17 cellular contexts compared by ENCODE assay signal in genomic region chr5:95930141-95930540, GRCh38. TPM values are rescaled to one million over a fixed set of nuclear protein-coding genes. Genes with fewer than 3 reads are reported as not detected.
DNase-seq lines count a peak whose midpoint lies in the region; TF ChIP-seq lines count a peak whose summit lies in the region.
"Had no signal": no experiment of that assay in that cellular context is flagged by ENCODE, and none has a peak within 500 bp of the region (broad histone marks: within the 10 kb centered on the region; RNA-seq: fewer than 3 reads in every experiment).

No MANE protein-coding gene starts in this region.

- no peaks in the 10 kb centered on the region for H3K27me3 Mint-ChIP-seq in activated CD4-positive, alpha-beta T cell treated with anti-CD3 and anti-CD28 coated beads, Interleukin-2, amount 10 ng/mL, durations not matched to agents 24 days and 14 days

- H3K9me3 ChIP-seq in subcutaneous abdominal adipose tissue (ENCODE audit: control insufficient read depth in 5 of 5, low read length in 5 of 5): no peaks in the 10 kb centered on the region
- no peaks in the 10 kb centered on the region for H3K9me3 ChIP-seq in testis

- H3K27ac ChIP-seq in epithelial cell of prostate (peak overlapping the region; percentile 9), subcutaneous abdominal adipose tissue (ENCODE audit: low read depth, low read length) (peak overlapping the region; percentile 60), testis (no peak overlapping the region)
- H3K27ac ChIP-seq: PC-9 had no signal

- H3K4me1 Mint-ChIP-seq in activated CD4-positive, alpha-beta T cell treated with anti-CD3 and anti-CD28 coated beads, Interleukin-2, amount 10 ng/mL, durations not matched to agents 24 days and 14 days: peaks cover 53% of the 10 kb centered on the region

- H3K36me3 ChIP-seq in subcutaneous abdominal adipose tissue (ENCODE audit: control insufficient read depth in 5 of 5, insufficient read depth in 5 of 5, low read length in 5 of 5) (peaks cover 0 to 2% (median 0%) of the 10 kb centered on the region in 5 donors), testis (ENCODE audit: low read depth, missing control alignments) (no peaks in the 10 kb centered on the region)

- no peak overlapping the region for H3K4me3 ChIP-seq in subcutaneous abdominal adipose tissue (ENCODE audit: low read depth in 1 of 5, low read length in 5 of 5)
- H3K4me3 ChIP-seq in testis: no peak overlapping the region
- H3K4me3 ChIP-seq: PC-9 had no signal

- H3K27me3 ChIP-seq in subcutaneous abdominal adipose tissue (ENCODE audit: control insufficient read depth in 5 of 5, insufficient read depth in 4 of 5, low read length in 5 of 5) (no peaks in the 10 kb centered on the region), testis (no peaks in the 10 kb centered on the region)

- TF ChIP-seq CTCF in testis (IDR thresholded peaks at IDR 0.05): no peak

- H3K27ac Mint-ChIP-seq in activated CD4-positive, alpha-beta T cell treated with anti-CD3 and anti-CD28 coated beads, Interleukin-2, amount 10 ng/mL, durations not matched to agents 24 days and 14 days: peak overlapping the region; percentile 39

- H3K4me1 ChIP-seq in subcutaneous abdominal adipose tissue (ENCODE audit: control insufficient read depth in 5 of 5, insufficient read depth in 5 of 5, low read length in 5 of 5) (peaks cover 0 to 25% (median 7%) of the 10 kb centered on the region in 5 donors), testis (no peaks in the 10 kb centered on the region)

- no peak for DNase-seq in activated CD4-positive, alpha-beta T cell treated with anti-CD3 and anti-CD28 coated beads, Interleukin-2, amount 10 ng/mL, durations not matched to agents 24 days and 14 days
- DNase-seq in activated CD4-positive, alpha-beta T cell treated with anti-CD3 and anti-CD28 coated beads, Interleukin-2, amount 50 U/mL, for 1 hour: no peak
- DNase-seq in NCI-H69 (lab: John Stamatoyannopoulos, UW): peak; percentile 16
- DNase-seq in epithelial cell of prostate (ENCODE audit: low read depth, low spot score): no peak
- DNase-seq in NCI-H226: no peak
- no peak for DNase-seq in activated effector memory CD4-positive, alpha-beta T cell treated with Interleukin-2 at 50 U/mL for 16 hours
- DNase-seq in testis: no peak
- DNase-seq: 8988T, C1 segment of cervical spinal cord, H7, NCI-H1417 treated with DMSO at 0.1 percent for 48 hours, NCI-H2029, NCI-H2171, NCI-H446 treated with DMSO at 0.1 percent for 48 hours, NCI-H748 treated with DMSO at 0.1 percent for 48 hours, PC-9 had no signal

- no peak overlapping the region for H3K4me3 Mint-ChIP-seq in activated CD4-positive, alpha-beta T cell treated with anti-CD3 and anti-CD28 coated beads, Interleukin-2, amount 10 ng/mL, durations not matched to agents 24 days and 14 days

- H3K9me3 Mint-ChIP-seq in activated CD4-positive, alpha-beta T cell treated with anti-CD3 and anti-CD28 coated beads, Interleukin-2, amount 10 ng/mL, durations not matched to agents 24 days and 14 days: no peaks in the 10 kb centered on the region

- WGBS in testis, 2 donors: 69 to 81% methylated on average over 2 of the region's 2 CpGs

- H3K9ac ChIP-seq in subcutaneous abdominal adipose tissue (ENCODE audit: low read length in 5 of 5): no peak overlapping the region

- intact Hi-C loops in activated CD4-positive, alpha-beta T cell treated with anti-CD3 and anti-CD28 coated beads, Interleukin-2, amount 10 ng/mL, durations not matched to agents 24 days and 14 days (cut with micrococcal nuclease): no loop called here
- intact Hi-C loops in testis (cut with DNase I; ENCODE audit: low total_unique reads): no loop called here

- H3K36me3 Mint-ChIP-seq in activated CD4-positive, alpha-beta T cell treated with anti-CD3 and anti-CD28 coated beads, Interleukin-2, amount 10 ng/mL, durations not matched to agents 24 days and 14 days (ENCODE audit: low read depth): peaks cover 30% of the 10 kb centered on the region

- no peak for TF ChIP-seq POLR2A in testis (IDR thresholded peaks at IDR 0.05)

RNA-seq across cellular contexts. Expression of gene ELL2, which starts 31.5 kb away (rescaled TPM):
- total RNA-seq in activated CD4-positive, alpha-beta T cell treated with anti-CD3 and anti-CD28 coated beads, Interleukin-2, amount 10 ng/mL, durations not matched to agents 24 days and 14 days: 103 and 111 TPM in 2 replicates
- 10 to 100 TPM; 78.9 to 87.3 TPM for total RNA-seq in testis
- polyA plus RNA-seq in testis (ENCODE audit: insufficient read depth, low read depth, low replicate concordance): 32.1 TPM

Comparison
In these comparisons a context has a peak if more than half of its experiments do, and no peak if none do; other contexts are left out.
1. H3K27ac ChIP-seq: peak in epithelial cell of prostate (single experiment) and subcutaneous abdominal adipose tissue (single experiment); none in testis (0 of 2).